Comparison of ENCODE assay signal across 1 cellular context in the genomic region with DNA sequence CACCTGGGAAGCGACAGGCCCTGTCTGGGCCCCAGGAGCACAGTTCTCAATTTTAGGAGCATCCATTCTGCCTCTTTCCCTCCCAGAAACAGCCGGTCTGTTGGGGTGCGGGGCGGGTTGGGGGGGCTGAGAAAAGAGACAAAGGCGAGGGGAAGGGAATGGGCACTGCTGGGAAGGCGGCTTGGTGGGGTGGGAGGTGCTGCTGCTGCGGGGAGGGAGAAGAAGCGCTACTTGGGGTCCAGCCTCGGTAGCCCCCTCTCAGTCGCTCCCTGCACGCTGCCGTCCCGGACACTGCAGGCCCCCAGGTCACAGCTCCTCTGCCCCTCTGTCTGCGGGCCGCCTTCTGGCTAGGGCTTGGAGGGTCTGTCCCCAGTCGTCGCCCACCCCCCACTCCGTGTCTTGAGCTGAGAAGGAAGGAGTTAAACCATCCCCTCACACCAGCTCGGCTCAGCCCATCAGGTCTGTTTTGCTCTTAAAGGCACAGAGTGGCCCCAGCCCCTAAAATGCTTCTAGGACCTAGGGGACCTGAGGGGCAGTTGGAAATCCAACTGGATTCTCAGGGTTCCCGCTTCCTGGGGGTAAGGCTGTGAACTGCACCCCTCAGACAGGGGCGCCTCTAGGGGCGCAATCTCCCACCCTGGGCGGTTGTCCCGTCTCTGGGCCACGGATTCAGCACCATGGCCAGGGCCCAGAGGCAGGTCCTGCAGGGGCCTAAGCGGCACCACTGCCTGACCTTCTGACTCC.
A peak's percentile ranks its signal among the peaks of the same experiment; 100 is the strongest.
TF ChIP-seq lines count a peak whose summit lies in the region.

No MANE protein-coding gene starts in this region.

TF ChIP-seq in HepG2, 621 proteins besides CTCF, POLR2A, EP300 and RAD21 (continued from another document and continues in another):
- TF ChIP-seq, protein P1, sequence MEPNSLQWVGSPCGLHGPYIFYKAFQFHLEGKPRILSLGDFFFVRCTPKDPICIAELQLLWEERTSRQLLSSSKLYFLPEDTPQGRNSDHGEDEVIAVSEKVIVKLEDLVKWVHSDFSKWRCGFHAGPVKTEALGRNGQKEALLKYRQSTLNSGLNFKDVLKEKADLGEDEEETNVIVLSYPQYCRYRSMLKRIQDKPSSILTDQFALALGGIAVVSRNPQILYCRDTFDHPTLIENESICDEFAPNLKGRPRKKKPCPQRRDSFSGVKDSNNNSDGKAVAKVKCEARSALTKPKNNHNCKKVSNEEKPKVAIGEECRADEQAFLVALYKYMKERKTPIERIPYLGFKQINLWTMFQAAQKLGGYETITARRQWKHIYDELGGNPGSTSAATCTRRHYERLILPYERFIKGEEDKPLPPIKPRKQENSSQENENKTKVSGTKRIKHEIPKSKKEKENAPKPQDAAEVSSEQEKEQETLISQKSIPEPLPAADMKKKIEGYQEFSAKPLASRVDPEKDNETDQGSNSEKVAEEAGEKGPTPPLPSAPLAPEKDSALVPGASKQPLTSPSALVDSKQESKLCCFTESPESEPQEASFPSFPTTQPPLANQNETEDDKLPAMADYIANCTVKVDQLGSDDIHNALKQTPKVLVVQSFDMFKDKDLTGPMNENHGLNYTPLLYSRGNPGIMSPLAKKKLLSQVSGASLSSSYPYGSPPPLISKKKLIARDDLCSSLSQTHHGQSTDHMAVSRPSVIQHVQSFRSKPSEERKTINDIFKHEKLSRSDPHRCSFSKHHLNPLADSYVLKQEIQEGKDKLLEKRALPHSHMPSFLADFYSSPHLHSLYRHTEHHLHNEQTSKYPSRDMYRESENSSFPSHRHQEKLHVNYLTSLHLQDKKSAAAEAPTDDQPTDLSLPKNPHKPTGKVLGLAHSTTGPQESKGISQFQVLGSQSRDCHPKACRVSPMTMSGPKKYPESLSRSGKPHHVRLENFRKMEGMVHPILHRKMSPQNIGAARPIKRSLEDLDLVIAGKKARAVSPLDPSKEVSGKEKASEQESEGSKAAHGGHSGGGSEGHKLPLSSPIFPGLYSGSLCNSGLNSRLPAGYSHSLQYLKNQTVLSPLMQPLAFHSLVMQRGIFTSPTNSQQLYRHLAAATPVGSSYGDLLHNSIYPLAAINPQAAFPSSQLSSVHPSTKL (CRISPR knock-in tag; IDR thresholded peaks at IDR 0.05) = peak; percentile 83
- TF ChIP-seq ZNF598 (CRISPR knock-in tag; IDR thresholded peaks at IDR 0.05; ENCODE audit: borderline replicate concordance) (peak; percentile 98; the same call in 1 of the 2 replicates), ZNF879 (CRISPR knock-in tag; IDR thresholded peaks at IDR 0.05) (peak; percentile 97), RFX3 (CRISPR knock-in tag; IDR thresholded peaks at IDR 0.05) (peak; percentile 60), ZNF749 (CRISPR knock-in tag; IDR thresholded peaks at IDR 0.05; ENCODE audit: borderline replicate concordance) (peak; percentile 96; the same call in 1 of the 2 replicates), KLF6 (CRISPR knock-in tag; IDR thresholded peaks at IDR 0.05) (peak; percentile 100), CREB3 (CRISPR knock-in tag; IDR thresholded peaks at IDR 0.05) (peak; percentile 99), DPF2 (CRISPR knock-in tag; IDR thresholded peaks at IDR 0.05; ENCODE audit: borderline replicate concordance, low read depth) (no peak), REXO4 (CRISPR knock-in tag; IDR thresholded peaks at IDR 0.05; ENCODE audit: borderline replicate concordance) (peak; percentile 29; the same call in 1 of the 2 replicates), ZNF432 (CRISPR knock-in tag; IDR thresholded peaks at IDR 0.05; ENCODE audit: borderline replicate concordance) (0 out of 2 replicates have a peak, but pooled peaks have one; percentile 38), JUND (CRISPR knock-in tag; IDR thresholded peaks at IDR 0.05) (peak; percentile 80), BRCA1 (CRISPR knock-in tag; IDR thresholded peaks at IDR 0.05) (peak; percentile 100), HNF4A (CRISPR knock-in tag; IDR thresholded peaks at IDR 0.05) (0 out of 2 replicates have a peak, but pooled peaks have one; percentile 34), KLF13 (CRISPR knock-in tag; IDR thresholded peaks at IDR 0.05) (0 out of 2 replicates have a peak, but pooled peaks have one; percentile 45), AFF4 (CRISPR knock-in tag; IDR thresholded peaks at IDR 0.05) (0 out of 2 replicates have a peak, but pooled peaks have one; percentile 42), HMGA1 (CRISPR knock-in tag; conservative IDR thresholded peaks at IDR 0.05) (no peak), ZNF460 (CRISPR knock-in tag; IDR thresholded peaks at IDR 0.05; ENCODE audit: borderline replicate concordance) (no peak), TMF1 (CRISPR knock-in tag; IDR thresholded peaks at IDR 0.05; ENCODE audit: low read depth) (peak; percentile 97), TCF7 (IDR thresholded peaks at IDR 0.05; ENCODE audit: low read depth) (no peak), ZFYVE20 (CRISPR knock-in tag; IDR thresholded peaks at IDR 0.05; ENCODE audit: borderline replicate concordance, low read depth) (peak; percentile 94), CENPX (CRISPR knock-in tag; IDR thresholded peaks at IDR 0.05) (no peak), ZNF761 (CRISPR knock-in tag; conservative IDR thresholded peaks at IDR 0.05) (peak; percentile 97), CCAR2 (optimal IDR thresholded peaks at IDR 0.05; ENCODE audit: low read depth, low read length) (no peak), GTF2F1 (IDR thresholded peaks at IDR 0.05; ENCODE audit: low read length) (no peak), UBTF (CRISPR knock-in tag; IDR thresholded peaks at IDR 0.05) (peak; percentile 42; the same call in 1 of the 2 replicates), ZNF660 (CRISPR knock-in tag; IDR thresholded peaks at IDR 0.05; ENCODE audit: borderline replicate concordance, low read depth) (peak; percentile 96; the same call in 1 of the 2 replicates), RBM22 (optimal IDR thresholded peaks at IDR 0.05; ENCODE audit: low read length) (no peak), ZNF83 (CRISPR knock-in tag; IDR thresholded peaks at IDR 0.05; ENCODE audit: borderline replicate concordance) (peak; percentile 99; the same call in 1 of the 2 replicates), MIER2 (CRISPR knock-in tag; IDR thresholded peaks at IDR 0.05) (peak; percentile 100), NFATC3 (CRISPR knock-in tag; IDR thresholded peaks at IDR 0.05) (peak; percentile 76; the same call in 1 of the 2 replicates), PHF20 (CRISPR knock-in tag; IDR thresholded peaks at IDR 0.05) (peak; percentile 57; the same call in 1 of the 2 replicates), MEIS1 (CRISPR knock-in tag; IDR thresholded peaks at IDR 0.05; ENCODE audit: borderline replicate concordance) (peak; percentile 90), CBX1 (IDR thresholded peaks at IDR 0.05; ENCODE audit: low read depth) (no peak), PITX1 (CRISPR knock-in tag; IDR thresholded peaks at IDR 0.05) (peak; percentile 77)
- TF ChIP-seq, protein P2, sequence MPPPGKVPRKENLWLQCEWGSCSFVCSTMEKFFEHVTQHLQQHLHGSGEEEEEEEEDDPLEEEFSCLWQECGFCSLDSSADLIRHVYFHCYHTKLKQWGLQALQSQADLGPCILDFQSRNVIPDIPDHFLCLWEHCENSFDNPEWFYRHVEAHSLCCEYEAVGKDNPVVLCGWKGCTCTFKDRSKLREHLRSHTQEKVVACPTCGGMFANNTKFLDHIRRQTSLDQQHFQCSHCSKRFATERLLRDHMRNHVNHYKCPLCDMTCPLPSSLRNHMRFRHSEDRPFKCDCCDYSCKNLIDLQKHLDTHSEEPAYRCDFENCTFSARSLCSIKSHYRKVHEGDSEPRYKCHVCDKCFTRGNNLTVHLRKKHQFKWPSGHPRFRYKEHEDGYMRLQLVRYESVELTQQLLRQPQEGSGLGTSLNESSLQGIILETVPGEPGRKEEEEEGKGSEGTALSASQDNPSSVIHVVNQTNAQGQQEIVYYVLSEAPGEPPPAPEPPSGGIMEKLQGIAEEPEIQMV (CRISPR knock-in tag; IDR thresholded peaks at IDR 0.05; ENCODE audit: low read depth) = peak; percentile 93; the same call in 1 of the 2 replicates
- TF ChIP-seq, protein P3, sequence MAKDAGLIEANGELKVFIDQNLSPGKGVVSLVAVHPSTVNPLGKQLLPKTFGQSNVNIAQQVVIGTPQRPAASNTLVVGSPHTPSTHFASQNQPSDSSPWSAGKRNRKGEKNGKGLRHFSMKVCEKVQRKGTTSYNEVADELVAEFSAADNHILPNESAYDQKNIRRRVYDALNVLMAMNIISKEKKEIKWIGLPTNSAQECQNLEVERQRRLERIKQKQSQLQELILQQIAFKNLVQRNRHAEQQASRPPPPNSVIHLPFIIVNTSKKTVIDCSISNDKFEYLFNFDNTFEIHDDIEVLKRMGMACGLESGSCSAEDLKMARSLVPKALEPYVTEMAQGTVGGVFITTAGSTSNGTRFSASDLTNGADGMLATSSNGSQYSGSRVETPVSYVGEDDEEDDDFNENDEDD (CRISPR knock-in tag; IDR thresholded peaks at IDR 0.05; ENCODE audit: borderline replicate concordance) = peak; percentile 48; the same call in 1 of the 2 replicates
- TF ChIP-seq, protein P4, sequence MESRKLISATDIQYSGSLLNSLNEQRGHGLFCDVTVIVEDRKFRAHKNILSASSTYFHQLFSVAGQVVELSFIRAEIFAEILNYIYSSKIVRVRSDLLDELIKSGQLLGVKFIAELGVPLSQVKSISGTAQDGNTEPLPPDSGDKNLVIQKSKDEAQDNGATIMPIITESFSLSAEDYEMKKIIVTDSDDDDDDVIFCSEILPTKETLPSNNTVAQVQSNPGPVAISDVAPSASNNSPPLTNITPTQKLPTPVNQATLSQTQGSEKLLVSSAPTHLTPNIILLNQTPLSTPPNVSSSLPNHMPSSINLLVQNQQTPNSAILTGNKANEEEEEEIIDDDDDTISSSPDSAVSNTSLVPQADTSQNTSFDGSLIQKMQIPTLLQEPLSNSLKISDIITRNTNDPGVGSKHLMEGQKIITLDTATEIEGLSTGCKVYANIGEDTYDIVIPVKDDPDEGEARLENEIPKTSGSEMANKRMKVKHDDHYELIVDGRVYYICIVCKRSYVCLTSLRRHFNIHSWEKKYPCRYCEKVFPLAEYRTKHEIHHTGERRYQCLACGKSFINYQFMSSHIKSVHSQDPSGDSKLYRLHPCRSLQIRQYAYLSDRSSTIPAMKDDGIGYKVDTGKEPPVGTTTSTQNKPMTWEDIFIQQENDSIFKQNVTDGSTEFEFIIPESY (CRISPR knock-in tag; IDR thresholded peaks at IDR 0.05) = peak; percentile 71; the same call in 1 of the 2 replicates
- TF ChIP-seq, protein P5, sequence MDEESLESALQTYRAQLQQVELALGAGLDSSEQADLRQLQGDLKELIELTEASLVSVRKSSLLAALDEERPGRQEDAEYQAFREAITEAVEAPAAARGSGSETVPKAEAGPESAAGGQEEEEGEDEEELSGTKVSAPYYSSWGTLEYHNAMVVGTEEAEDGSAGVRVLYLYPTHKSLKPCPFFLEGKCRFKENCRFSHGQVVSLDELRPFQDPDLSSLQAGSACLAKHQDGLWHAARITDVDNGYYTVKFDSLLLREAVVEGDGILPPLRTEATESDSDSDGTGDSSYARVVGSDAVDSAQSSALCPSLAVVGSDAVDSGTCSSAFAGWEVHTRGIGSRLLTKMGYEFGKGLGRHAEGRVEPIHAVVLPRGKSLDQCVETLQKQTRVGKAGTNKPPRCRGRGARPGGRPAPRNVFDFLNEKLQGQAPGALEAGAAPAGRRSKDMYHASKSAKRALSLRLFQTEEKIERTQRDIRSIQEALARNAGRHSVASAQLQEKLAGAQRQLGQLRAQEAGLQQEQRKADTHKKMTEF (CRISPR knock-in tag; IDR thresholded peaks at IDR 0.05) = peak; percentile 82
